25 cellular contexts compared by ENCODE assay signal in the genomic region with DNA sequence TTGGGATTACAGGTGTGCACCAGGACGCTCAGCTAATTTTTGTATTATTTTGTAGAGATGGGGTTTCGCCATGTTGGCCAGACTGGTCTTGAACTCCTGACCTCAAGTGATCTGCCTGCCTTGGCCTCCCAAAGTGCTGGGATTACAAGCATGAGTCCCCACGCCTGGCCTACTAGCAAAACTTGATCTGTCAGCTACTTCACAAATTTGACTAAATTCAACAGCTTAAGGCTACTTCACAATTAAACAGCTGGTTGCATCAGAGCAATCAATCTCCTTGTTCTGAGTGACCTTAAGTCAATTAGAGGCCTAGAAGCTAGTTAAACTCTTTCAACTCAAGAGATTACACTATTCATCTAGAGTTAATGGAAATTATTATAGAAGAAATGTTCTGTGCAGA. TPM values are rescaled to one million over a fixed set of nuclear protein-coding genes. Genes with fewer than 3 reads are reported as not detected.
DNase-seq lines count a peak whose midpoint lies in the region; ATAC-seq and TF ChIP-seq lines count a peak whose summit lies in the region.
"Had no signal": no experiment of that assay in that cellular context is flagged by ENCODE, and none has a peak within 500 bp of the region (broad histone marks: within the 10 kb centered on the region; RNA-seq: fewer than 3 reads in every experiment).

No MANE protein-coding gene starts in this region.

- ATAC-seq in T-helper 17 cell: no peak
- peak; percentile 62 for ATAC-seq in esophagus mucosa
- ATAC-seq in upper lobe of right lung: no peak
- ATAC-seq in GM18873 (IDR thresholded peaks at IDR 0.05; ENCODE audit: low FRiP score, unreplicated experiment): no peak
- ATAC-seq: A549, GM12878, GM23338, HCT116 had no signal

- peak overlapping the region; percentile 47 for H3K27ac Mint-ChIP-seq in T-helper 17 cell
- H3K27ac Mint-ChIP-seq: CD4-positive, alpha-beta T cell; GM23338 had no signal

- no peak overlapping the region for H3K27ac ChIP-seq in upper lobe of right lung
- H3K27ac ChIP-seq: A549; BLaER1 treated with 17β-estradiol and CSF1 and Interleukin-3, amounts not matched to agents 10 nM and 100 nM had no signal

- intact Hi-C loops in upper lobe of right lung (cut with DNase I): no loop called here

- no peak overlapping the region for H3K4me3 ChIP-seq in upper lobe of right lung
- H3K4me3 ChIP-seq: A549; BLaER1 treated with 17β-estradiol and CSF1 and Interleukin-3, amounts not matched to agents 10 nM and 100 nM; GM12878; GM23338 had no signal

- no peaks in the 10 kb centered on the region for H3K27me3 ChIP-seq in upper lobe of right lung
- H3K27me3 ChIP-seq: BE2C; BLaER1 treated with 17β-estradiol and CSF1 and Interleukin-3, amounts not matched to agents 10 nM and 100 nM had no signal

- TF ChIP-seq CTCF in upper lobe of right lung (IDR thresholded peaks at IDR 0.05): no peak

- no peaks in the 10 kb centered on the region for H3K4me1 ChIP-seq in upper lobe of right lung
- H3K4me1 ChIP-seq: A549; BE2C; BLaER1 treated with 17β-estradiol and CSF1 and Interleukin-3, amounts not matched to agents 10 nM and 100 nM had no signal

- H3K9me3 ChIP-seq in T-helper 17 cell (ENCODE audit: control insufficient read depth, low read length, poor library complexity, severe bottlenecking) (no peaks in the 10 kb centered on the region), upper lobe of right lung (no peaks in the 10 kb centered on the region)
- H3K9me3 ChIP-seq: A549; BE2C; BLaER1 treated with 17β-estradiol and CSF1 and Interleukin-3, amounts not matched to agents 10 nM and 100 nM had no signal

- H3K27me3 Mint-ChIP-seq in T-helper 17 cell: no peaks in the 10 kb centered on the region
- H3K27me3 Mint-ChIP-seq: CD4-positive, alpha-beta T cell; CD8-positive, alpha-beta memory T cell had no signal

- peaks cover 99% of the 10 kb centered on the region for H3K36me3 ChIP-seq in upper lobe of right lung

- DNase-seq in NCI-H82 (lab: John Stamatoyannopoulos, UW) (peak; percentile 95), T-helper 17 cell (no peak), upper lobe of right lung (peak; percentile 8), foreskin melanocyte (no peak), NOMO-1 treated with dmso at 0.1 percent for 144 hours (lab: John Stamatoyannopoulos, UW; ENCODE audit: unreplicated experiment) (no peak)
- DNase-seq: 8988T; ACHN; AML-193; BE2C; CD4-positive, alpha-beta T cell; CD8-positive, alpha-beta memory T cell; DMS 273 treated with DMSO at 0.1 percent for 48 hours; DMS79; EL; GDM1; H9 had no signal

- H3K36me3 Mint-ChIP-seq in T-helper 17 cell (ENCODE audit: low read depth): peaks cover 12% of the 10 kb centered on the region

- no peaks in the 10 kb centered on the region for H3K4me1 Mint-ChIP-seq in T-helper 17 cell
- H3K4me1 Mint-ChIP-seq: CD14-positive monocyte, GM23338, H9 had no signal

- H3K4me3 Mint-ChIP-seq in T-helper 17 cell: no peak overlapping the region
- H3K4me3 Mint-ChIP-seq: CD14-positive monocyte; CD4-positive, alpha-beta T cell; CD8-positive, alpha-beta memory T cell; GM23338; H9 had no signal

RNA-seq across cellular contexts. Expression of a gene that starts 12.2 kb away (rescaled TPM):
- 10 to 100 TPM; 28.7 to 34.4 TPM for total RNA-seq in T-helper 17 cell
- 3.1 TPM for total RNA-seq in esophagus mucosa
- 12.0 TPM for total RNA-seq in upper lobe of right lung

RNA-seq across cellular contexts. Expression of a gene that starts 20.7 kb away (rescaled TPM):
- total RNA-seq in T-helper 17 cell: 10 to 100 TPM; 30.8 to 33.4 TPM
- total RNA-seq in esophagus mucosa: 19.8 TPM
- total RNA-seq in upper lobe of right lung: 28.0 TPM

RNA-seq across cellular contexts. Expression of a gene that starts 21.2 kb away (rescaled TPM):
- total RNA-seq in T-helper 17 cell (100 to 1,000 TPM; 189 to 197 TPM), esophagus mucosa (215 TPM), upper lobe of right lung (159 TPM)

RNA-seq across cellular contexts. Expression of a gene that starts 36.9 kb away (rescaled TPM):
- total RNA-seq in T-helper 17 cell (10 to 100 TPM; 47.4 to 53.4 TPM), esophagus mucosa (67.7 TPM), upper lobe of right lung (101 TPM)

RNA-seq across cellular contexts. Expression of a gene that starts 49.1 kb away (rescaled TPM):
- total RNA-seq in T-helper 17 cell: not detected
- not detected for total RNA-seq in esophagus mucosa
- 0.87 TPM for total RNA-seq in upper lobe of right lung
- total RNA-seq: H4, H9 had no signal

Comparison
In these comparisons a context has a peak if more than half of its experiments do, and no peak if none do; other contexts are left out.
1. DNase-seq: peak in NCI-H82 (single experiment) and upper lobe of right lung (single experiment); none in T-helper 17 cell (0 of 3), foreskin melanocyte (single experiment) and NOMO-1 treated with dmso at 0.1 percent for 144 hours (single experiment).